Comparison of ENCODE assay signal across 17 cellular contexts in the genomic region with DNA sequence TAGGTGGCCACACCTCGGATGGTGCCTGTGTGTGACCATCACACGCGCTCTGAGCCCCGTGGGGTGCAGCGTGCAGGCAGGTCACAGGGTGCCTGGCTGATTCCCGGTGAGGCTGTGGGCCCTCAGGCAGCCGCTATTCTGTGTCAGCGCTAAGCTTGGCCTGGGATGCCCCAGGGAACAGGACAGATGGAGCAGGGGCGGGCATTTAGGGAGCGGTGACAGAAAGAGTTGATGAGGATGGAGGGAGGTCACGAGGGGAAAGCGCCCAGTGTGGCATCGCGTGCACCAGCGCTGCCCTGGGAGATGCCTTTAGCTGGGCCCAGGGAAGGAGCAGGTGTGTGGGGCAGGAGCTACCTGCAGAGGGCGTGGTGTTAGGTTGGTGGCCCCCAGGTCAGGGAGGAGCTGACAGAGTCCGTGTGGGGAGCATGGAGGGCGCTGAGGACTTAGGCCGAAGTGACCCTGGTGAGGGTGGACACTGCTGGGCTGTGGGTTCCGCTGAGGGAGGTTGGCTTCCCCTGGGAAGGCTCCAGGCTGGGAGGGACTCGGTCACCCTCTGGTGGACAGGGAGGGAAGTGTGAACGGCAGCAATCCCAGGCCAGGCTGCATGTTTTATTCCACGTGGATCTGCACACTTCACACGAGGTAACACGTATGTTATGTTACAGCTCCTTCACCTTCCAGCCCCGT. TPM values are rescaled to one million over a fixed set of nuclear protein-coding genes. Genes with fewer than 3 reads are reported as not detected.
DNase-seq lines count a peak whose midpoint lies in the region; ATAC-seq and TF ChIP-seq lines count a peak whose summit lies in the region.
"Not testable (repeated sequence)": the region's sequence is repeated elsewhere in the genome, so short reads cannot be mapped to it uniquely, and the experiment has no call there.
"Had no signal": no experiment of that assay in that cellular context is flagged by ENCODE, and none has a peak within 500 bp of the region (broad histone marks: within the 10 kb centered on the region; RNA-seq: fewer than 3 reads in every experiment).

No MANE protein-coding gene starts in this region.

- intact Hi-C loops in Panc1 (cut with micrococcal nuclease; ENCODE audit: unreplicated experiment); MCF 10A (cut with micrococcal nuclease): not testable (repeated sequence)

- not testable (repeated sequence) for H3K27me3 Mint-ChIP-seq in MCF 10A (ENCODE audit: insufficient read depth, unreplicated experiment); mesothelial cell of epicardium (ENCODE audit: low read depth)

- not testable (repeated sequence) for H3K9me3 ChIP-seq in DND-41 (ENCODE audit: insufficient read depth, low read length, severe bottlenecking); Panc1 (ENCODE audit: control insufficient read depth, insufficient read depth, low read depth, low read length)

- H3K4me3 Mint-ChIP-seq in MCF 10A (ENCODE audit: unreplicated experiment); mesothelial cell of epicardium: not testable (repeated sequence)

- not testable (repeated sequence) for H3K4me3 ChIP-seq in AG04449 (ENCODE audit: low read depth, low read length); DND-41 (ENCODE audit: low read depth in 1 of 2, low read length in 2 of 2); Panc1 (ENCODE audit: low read depth in 2 of 2, low read length in 2 of 2); fibroblast of the aortic adventitia (ENCODE audit: low read depth, low read length)

- not testable (repeated sequence) for H3K4me1 Mint-ChIP-seq in MCF 10A (ENCODE audit: insufficient read depth, unreplicated experiment); mesothelial cell of epicardium

- H3K27ac Mint-ChIP-seq in MCF 10A (ENCODE audit: low read depth, unreplicated experiment); mesothelial cell of epicardium: not testable (repeated sequence)

- H3K36me3 Mint-ChIP-seq in MCF 10A (ENCODE audit: insufficient read depth, unreplicated experiment); mesothelial cell of epicardium: not testable (repeated sequence)

- not testable (repeated sequence) for H3K4me1 ChIP-seq in DND-41 (ENCODE audit: insufficient read depth, low read length); Panc1 (ENCODE audit: control insufficient read depth, insufficient read depth, low read length)

- CTCF ChIA-PET in AG04449 (lab: Yijun Ruan, JAX) = interaction anchor here (0.9 to 2.6 kb wide), 5 partner anchors 13 to 127 kb away, joined by 3 to 12 read pairs (median 4); no protein-coding TSS in a partner anchor
- CTCF ChIA-PET in Panc1 (lab: Charles Lee) = not testable (repeated sequence)
- CTCF ChIA-PET in MCF 10A (lab: Yijun Ruan, JAX) = interaction anchor here (1.3 to 6.4 kb wide), 4 partner anchors 19 to 236 kb away, joined by 4 to 39 read pairs (median 10); no protein-coding TSS in a partner anchor

- H3K27me3 ChIP-seq in DND-41 (ENCODE audit: insufficient read depth, low read length, poor library complexity); Panc1 (ENCODE audit: control insufficient read depth, insufficient read depth, low read length): not testable (repeated sequence)

- not testable (repeated sequence) for H4K20me1 ChIP-seq in DND-41 (ENCODE audit: insufficient read depth, low read length)

- DNase-seq in AG04449 (ENCODE audit: low read depth, low spot score); DND-41; GM13977 (ENCODE audit: low spot score); Panc1 (ENCODE audit: low read depth, low spot score); MCF 10A (ENCODE audit: unreplicated experiment); fibroblast of the aortic adventitia (ENCODE audit: low read depth); mesothelial cell of epicardium (ENCODE audit: low spot score in 2 of 2, unreplicated experiment in 2 of 2): not testable (repeated sequence)

- not testable (repeated sequence) for H3K27ac ChIP-seq in DND-41 (ENCODE audit: low read length); Panc1 (ENCODE audit: low read length)

- POLR2A ChIA-PET in AG04449 (lab: Yijun Ruan, JAX); Panc1 (lab: Charles Lee); MCF 10A (lab: Yijun Ruan, JAX): not testable (repeated sequence)

- H3K9me3 Mint-ChIP-seq in MCF 10A (ENCODE audit: unreplicated experiment) = not testable (repeated sequence)
- peaks cover 52% of the 10 kb centered on the region for H3K9me3 Mint-ChIP-seq in mesothelial cell of epicardium

- H3K4me2 ChIP-seq in DND-41 (ENCODE audit: insufficient read depth, low read length) = not testable (repeated sequence)

- H3K36me3 ChIP-seq in DND-41 (ENCODE audit: insufficient read depth, low read length); Panc1 (ENCODE audit: control insufficient read depth, insufficient read depth, low read length): not testable (repeated sequence)

- H3K9ac ChIP-seq in DND-41 (ENCODE audit: low read depth, low read length) = not testable (repeated sequence)

- TF ChIP-seq CTCF in AG04449 (IDR thresholded peaks at IDR 0.05; ENCODE audit: insufficient read depth, low read length, missing control alignments) = peak; percentile 15
- TF ChIP-seq CTCF in DND-41 (IDR thresholded peaks at IDR 0.05; ENCODE audit: borderline replicate concordance, extremely low read depth, low read length, poor library complexity, severe bottlenecking) = peak; percentile 45
- peak; percentile 20 for TF ChIP-seq CTCF in GM13977 (IDR thresholded peaks at IDR 0.05; ENCODE audit: extremely low read depth, insufficient read depth, missing control alignments)
- TF ChIP-seq CTCF in LNCAP (IDR thresholded peaks at IDR 0.05) = peak; percentile 48; the same call in 1 of the 2 replicates
- TF ChIP-seq CTCF in Panc1 (IDR thresholded peaks at IDR 0.05) = peak; percentile 71
- TF ChIP-seq CTCF in MCF 10A (IDR thresholded peaks at IDR 0.05; ENCODE audit: unreplicated experiment) = peak; percentile 23
- peak; percentile 46 for TF ChIP-seq CTCF in fibroblast of the aortic adventitia (IDR thresholded peaks at IDR 0.05; ENCODE audit: insufficient read depth, low read length)
- peak; percentile 27 for TF ChIP-seq CTCF in mesothelial cell of epicardium (IDR thresholded peaks at IDR 0.05; ENCODE audit: unreplicated experiment)

- H2AFZ ChIP-seq in DND-41 (ENCODE audit: low read depth, low read length) = not testable (repeated sequence)

- in situ Hi-C loops in GM13977 (cut with MboI; ENCODE audit: low pct_unique_long_range_greater_than_20kb, low sequenced_read_pairs, unreplicated experiment); Panc1 (cut with HindIII; ENCODE audit: low pct_unique_long_range_greater_than_20kb, low sequenced_read_pairs): not testable (repeated sequence)

- BruUV-seq in Panc1 (replicated peaks; lab: Mats Ljungman, UMichigan); MCF 10A (replicated peaks; lab: Mats Ljungman, UMichigan): not testable (repeated sequence)

- not testable (repeated sequence) for H3K79me2 ChIP-seq in DND-41 (ENCODE audit: insufficient read depth, low read length)

- not testable (repeated sequence) for ATAC-seq in DND-41 (ENCODE audit: insufficient read depth, low read depth); Panc1

RNA-seq across cellular contexts. Expression of gene PSG6, which starts 1.5 kb away (rescaled TPM):
- not detected for total RNA-seq in Panc1 (2021; ENCODE audit: unreplicated experiment)
- polyA plus RNA-seq in Panc1 (2012; ENCODE audit: insufficient read length) = not detected
- total RNA-seq in MCF 10A (2022) = not detected in 2 replicates
- total RNA-seq in fibroblast of the aortic adventitia (ENCODE audit: low replicate concordance) = not detected in 2 replicates
- total RNA-seq in mesothelial cell of epicardium = not detected in 3 replicates
- total RNA-seq: activated B cell treated with CpG ODN at 0.5 μM for 24 hours; breast epithelium; CD4-positive, alpha-beta memory T cell; dermis microvascular lymphatic vessel endothelial cell; glomerular endothelial cell; sigmoid colon; T-helper 2 cell treated with Interferon-gamma antibody and Interleukin-4, amounts not matched to agents 100 ng/mL and 5 ng/mL, for 36 hours; uterus had no signal
- polyA plus RNA-seq: CD4-positive, alpha-beta memory T cell; IgD-negative memory B cell; sigmoid colon had no signal

RNA-seq across cellular contexts. Expression of gene PSG7, which starts 17.8 kb away (rescaled TPM):
- total RNA-seq in Panc1 (2021; ENCODE audit: unreplicated experiment) (not detected), MCF 10A (2022) (not detected in 2 replicates), fibroblast of the aortic adventitia (ENCODE audit: low replicate concordance) (0.27 TPM in 1 of 2 replicates, not detected in the other), mesothelial cell of epicardium (not detected in 3 replicates)
- not detected for polyA plus RNA-seq in Panc1 (2012; ENCODE audit: insufficient read length)
- total RNA-seq: activated B cell treated with CpG ODN at 0.5 μM for 24 hours; breast epithelium; CD4-positive, alpha-beta memory T cell; dermis microvascular lymphatic vessel endothelial cell; glomerular endothelial cell; sigmoid colon; T-helper 2 cell treated with Interferon-gamma antibody and Interleukin-4, amounts not matched to agents 100 ng/mL and 5 ng/mL, for 36 hours; uterus had no signal
- polyA plus RNA-seq: CD4-positive, alpha-beta memory T cell; IgD-negative memory B cell; sigmoid colon had no signal

RNA-seq across cellular contexts. Expression of gene PSG1, which starts 39.7 kb away (rescaled TPM):
- total RNA-seq in Panc1 (2021; ENCODE audit: unreplicated experiment) (not detected), MCF 10A (2022) (not detected in 2 replicates), fibroblast of the aortic adventitia (ENCODE audit: low replicate concordance) (0.72 TPM in 1 of 2 replicates, not detected in the other), mesothelial cell of epicardium (not detected in 3 replicates)
- not detected for polyA plus RNA-seq in Panc1 (2012; ENCODE audit: insufficient read length)
- total RNA-seq: activated B cell treated with CpG ODN at 0.5 μM for 24 hours; breast epithelium; CD4-positive, alpha-beta memory T cell; sigmoid colon; T-helper 2 cell treated with Interferon-gamma antibody and Interleukin-4, amounts not matched to agents 100 ng/mL and 5 ng/mL, for 36 hours; uterus had no signal
- polyA plus RNA-seq: CD4-positive, alpha-beta memory T cell; IgD-negative memory B cell; sigmoid colon had no signal

Comparison
In these comparisons a context has a peak if more than half of its experiments do, and no peak if none do; other contexts are left out.
1. CTCF ChIP-seq: peak in every context shown above with its lines; median percentile 71 in Panc1; 48 in LNCAP; 46 in fibroblast of the aortic adventitia; 45 in DND-41; 27 in mesothelial cell of epicardium; 23 in MCF 10A; 20 in GM13977; 15 in AG04449.